ENCODE assay signal across 16 cellular contexts in the genomic region with DNA sequence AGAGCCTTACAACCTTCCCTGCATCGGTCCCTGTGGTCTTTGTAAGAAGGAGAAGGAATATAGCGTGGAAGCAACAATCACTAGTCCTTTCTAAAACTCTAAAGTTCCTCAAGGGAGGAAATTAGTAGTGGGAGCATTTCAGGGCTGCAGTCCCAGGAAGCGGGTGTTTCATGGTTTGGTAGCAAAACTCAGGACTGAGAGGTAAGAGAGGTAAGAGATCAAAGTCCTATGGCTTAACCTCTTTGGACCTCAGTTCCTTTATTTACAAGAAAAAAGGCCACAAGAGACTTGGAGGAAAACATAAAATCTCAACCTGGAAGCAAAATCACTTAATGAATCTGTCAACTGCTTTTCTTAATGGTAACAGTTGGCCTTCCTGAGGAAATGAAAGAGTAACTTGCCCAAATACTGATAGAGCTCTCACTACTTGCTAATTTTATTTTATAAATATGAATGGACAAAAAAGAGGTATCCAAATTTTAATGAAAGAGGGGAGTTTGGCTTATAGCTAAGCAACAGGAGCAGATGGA.
"Had no signal": no experiment of that assay in that cellular context is flagged by ENCODE, and none has a peak within 500 bp of the region (broad histone marks: within the 10 kb centered on the region; RNA-seq: fewer than 3 reads in every experiment).

No MANE protein-coding gene starts in this region.

- H3K27me3 ChIP-seq: heart right ventricle, sigmoid colon, testis, tibial nerve had no signal

- ATAC-seq: heart right ventricle; left ventricle myocardium superior; stimulated activated naive B cell treated with anti-CD40 and anti-IgM and Interleukin-4, amounts not matched to agents 10 μg/mL and 1 μg/mL and 100 μg/mL, for 72 hours; stimulated activated naive CD8-positive, alpha-beta T cell treated with anti-CD3 and anti-CD28 coated beads, Interleukin-15, amount 100 ng/mL, for 72 hours had no signal

- FAIRE-seq: colon had no signal

- H3K27ac ChIP-seq: heart right ventricle, sigmoid colon, skin epidermis, testis, tibial nerve had no signal

- H3K36me3 ChIP-seq: sigmoid colon had no signal

- H3K4me1 ChIP-seq: heart right ventricle, sigmoid colon, testis, tibial nerve had no signal

- H3K4me3 ChIP-seq: heart right ventricle, sigmoid colon, skin epidermis, testis, tibial nerve had no signal

- H3K9me3 ChIP-seq: heart right ventricle, sigmoid colon, testis, tibial nerve had no signal

- DNase-seq: cerebellar nuclear complex; foreskin melanocyte; heart right ventricle; islet precursor cell; left ventricle myocardium superior; mesendoderm; naive B cell; sigmoid colon; stimulated activated CD4-positive, alpha-beta T cell treated with anti-CD3 and anti-CD28 coated beads, Interleukin-2, amount 100 ng/mL, for 24 hours; stimulated activated CD4-positive, alpha-beta T cell treated with anti-CD3 and anti-CD28 coated beads, Interleukin-4, amount 100 ng/mL, for 4 hours; stimulated activated naive B cell treated with anti-CD40 and anti-IgM and Interleukin-4, amounts not matched to agents 10 μg/mL and 1 μg/mL and 100 μg/mL, for 72 hours; stimulated activated naive CD8-positive, alpha-beta T cell treated with anti-CD3 and anti-CD28 coated beads, Interleukin-15, amount 100 ng/mL, for 72 hours; testis had no signal
